Comparison of ENCODE assay signal across 8 cellular contexts in the genomic region with DNA sequence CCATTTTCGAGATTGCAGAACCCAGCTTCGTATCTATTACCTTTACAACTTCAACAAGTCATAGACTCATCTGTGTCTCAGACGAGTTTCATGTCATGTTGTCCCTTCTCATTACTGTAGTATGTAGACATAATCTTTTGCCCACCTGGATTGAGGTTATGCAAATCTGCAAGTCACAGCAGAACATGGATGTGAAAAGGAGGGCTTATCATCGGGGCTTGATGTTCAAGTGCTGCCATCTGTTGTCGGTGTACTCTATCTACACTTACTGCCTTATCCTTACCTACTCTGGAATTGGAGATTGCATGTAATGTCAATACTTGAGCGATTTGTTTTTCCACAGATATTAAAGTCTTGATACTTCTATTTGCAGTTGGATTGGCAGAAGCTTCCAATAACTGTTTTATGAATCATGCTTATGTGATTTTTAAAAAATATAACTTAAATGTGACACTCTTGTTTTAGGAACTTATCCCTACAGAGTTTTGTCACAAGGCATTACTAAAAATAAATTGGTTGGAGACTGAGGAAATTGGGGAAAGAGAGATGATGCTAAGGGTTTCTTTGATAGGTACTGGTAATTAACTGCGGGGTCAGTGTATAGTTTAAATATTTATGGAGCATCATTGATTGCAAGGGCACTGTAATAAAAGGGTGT. TPM values are rescaled to one million over a fixed set of nuclear protein-coding genes. Genes with fewer than 3 reads are reported as not detected.
A peak's percentile ranks its signal among the peaks of the same experiment; 100 is the strongest.
DNase-seq lines count a peak whose midpoint lies in the region; ATAC-seq, FAIRE-seq and TF ChIP-seq lines count a peak whose summit lies in the region.

No MANE protein-coding gene starts in this region.

- H3K27me3 Mint-ChIP-seq in activated CD8-positive, alpha-beta T cell treated with anti-CD3 and anti-CD28 coated beads, Interleukin-2, amount 10 ng/mL, durations not matched to agents 7 days and 5 days (ENCODE audit: low read depth): no peaks in the 10 kb centered on the region

- no peak overlapping the region for H3K27ac Mint-ChIP-seq in activated CD8-positive, alpha-beta T cell treated with anti-CD3 and anti-CD28 coated beads, Interleukin-2, amount 10 ng/mL, durations not matched to agents 7 days and 5 days

- H3K27ac ChIP-seq in pancreas: no peak overlapping the region

- CTCF ChIA-PET in activated CD8-positive, alpha-beta T cell treated with anti-CD3 and anti-CD28 coated beads, Interleukin-2, amount 10 ng/mL, durations not matched to agents 7 days and 5 days (lab: Charles Lee): interaction anchor here (0.6 to 5.2 kb wide), 26 partner anchors 8 to 264 kb away, joined by 3 to 88 read pairs (median 4); no protein-coding TSS in a partner anchor

- H3K4me1 Mint-ChIP-seq in activated CD8-positive, alpha-beta T cell treated with anti-CD3 and anti-CD28 coated beads, Interleukin-2, amount 10 ng/mL, durations not matched to agents 7 days and 5 days (ENCODE audit: low read depth): peaks cover 15% of the 10 kb centered on the region

- H3K9me3 ChIP-seq in pancreas: no peaks in the 10 kb centered on the region

- ATAC-seq in GM21515 (IDR thresholded peaks at IDR 0.05; ENCODE audit: unreplicated experiment) (peak; percentile 50), HG03575 (IDR thresholded peaks at IDR 0.05; ENCODE audit: extremely low read depth, insufficient number of reproducible peaks, low FRiP score, unreplicated experiment) (peak; percentile 40), pancreas (peak in 3 of 4 donors; percentile 24 to 34 (median 33))
- no peak for ATAC-seq in activated CD8-positive, alpha-beta T cell treated with anti-CD3 and anti-CD28 coated beads, Interleukin-2, amount 10 ng/mL, durations not matched to agents 7 days and 5 days

- no peak overlapping the region for H3K4me3 ChIP-seq in fibroblast of the aortic adventitia (ENCODE audit: low read depth, low read length)
- no peak overlapping the region for H3K4me3 ChIP-seq in pancreas

- DNase-seq in SIG-M5 treated with dmso at 0.1 percent for 504 hours (lab: John Stamatoyannopoulos, UW; ENCODE audit: unreplicated experiment): peak; percentile 73
- DNase-seq in SIG-M5 (lab: John Stamatoyannopoulos, UW): no peak
- DNase-seq in NCI-H526 (lab: John Stamatoyannopoulos, UW): peak; percentile 89
- peak; percentile 71 for DNase-seq in activated CD8-positive, alpha-beta T cell treated with anti-CD3 and anti-CD28 coated beads, Interleukin-2, amount 10 ng/mL, durations not matched to agents 7 days and 5 days
- DNase-seq in fibroblast of the aortic adventitia (ENCODE audit: low read depth): peak; percentile 90
- DNase-seq in pancreas: peak in 3 of 6 donors; percentile 24 to 52 (median 36)

- POLR2A ChIA-PET in activated CD8-positive, alpha-beta T cell treated with anti-CD3 and anti-CD28 coated beads, Interleukin-2, amount 10 ng/mL, durations not matched to agents 7 days and 5 days (lab: Charles Lee): no interaction called here

- H3K4me1 ChIP-seq in pancreas: peaks cover 0 to 8% (median 6%) of the 10 kb centered on the region in 3 donors

- TF ChIP-seq CTCF in fibroblast of the aortic adventitia (IDR thresholded peaks at IDR 0.05; ENCODE audit: insufficient read depth, low read length) (peak; percentile 82), pancreas (IDR thresholded peaks at IDR 0.05) (peak; percentile 20 to 49 (median 39))

- intact Hi-C loops in pancreas (cut with DNase I): loop anchor here in 1 of 3 donors (5.0 kb wide), 1 partner anchor 258 kb away; no protein-coding TSS in a partner anchor

- H3K27me3 ChIP-seq in pancreas: no peaks in the 10 kb centered on the region

- H3K36me3 Mint-ChIP-seq in activated CD8-positive, alpha-beta T cell treated with anti-CD3 and anti-CD28 coated beads, Interleukin-2, amount 10 ng/mL, durations not matched to agents 7 days and 5 days (ENCODE audit: low read depth): peaks cover 6% of the 10 kb centered on the region

- H3K9me3 Mint-ChIP-seq in activated CD8-positive, alpha-beta T cell treated with anti-CD3 and anti-CD28 coated beads, Interleukin-2, amount 10 ng/mL, durations not matched to agents 7 days and 5 days (ENCODE audit: insufficient read depth): no peaks in the 10 kb centered on the region

- no peaks in the 10 kb centered on the region for H3K36me3 ChIP-seq in pancreas

- H3K4me3 Mint-ChIP-seq in activated CD8-positive, alpha-beta T cell treated with anti-CD3 and anti-CD28 coated beads, Interleukin-2, amount 10 ng/mL, durations not matched to agents 7 days and 5 days: no peak overlapping the region

- WGBS in pancreas, 2 donors: 25 to 29% methylated on average over 7 of the region's 7 CpGs

- FAIRE-seq in pancreas (lab: Jason Lieb, UNC): no peak

RNA-seq across cellular contexts. Expression of gene GOPC, which starts 3.0 kb away (rescaled TPM):
- 10 to 100 TPM; 23.3 to 23.4 TPM for total RNA-seq in activated CD8-positive, alpha-beta T cell treated with anti-CD3 and anti-CD28 coated beads, Interleukin-2, amount 10 ng/mL, durations not matched to agents 7 days and 5 days
- total RNA-seq in fibroblast of the aortic adventitia (ENCODE audit: low replicate concordance) (37.3 and 42.5 TPM in 2 replicates), pancreas (10 to 100 TPM in 1 of 6 donors, 1 to 10 TPM in 5; 5.1 to 13.9 (median 7.2) TPM)
- polyA plus RNA-seq in pancreas: 10 to 100 TPM in 1 of 2 donors, 1 to 10 TPM in 1; 9.7 to 13.6 TPM
